In the genomic region with DNA sequence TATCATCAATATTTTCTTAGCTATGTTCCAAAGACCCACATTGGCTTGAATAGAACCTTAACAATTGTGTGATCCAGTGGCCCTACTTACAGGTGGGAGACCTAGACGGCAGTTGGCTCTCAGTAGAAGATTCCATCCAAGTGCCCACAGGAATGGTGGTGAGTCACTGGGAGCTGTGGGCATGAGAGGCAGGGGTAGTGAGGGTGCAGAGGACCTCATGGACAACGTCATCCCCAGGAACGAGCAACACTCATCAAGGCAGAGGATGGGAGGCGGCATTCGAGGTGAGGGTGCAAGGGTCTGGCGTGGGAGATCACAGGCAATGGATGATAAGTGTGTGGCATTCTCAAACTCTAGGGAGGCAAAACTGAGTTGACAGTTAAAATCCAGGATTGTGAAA, we compare ENCODE assay signal across 24 cellular contexts. TPM values are rescaled to one million over a fixed set of nuclear protein-coding genes. Genes with fewer than 3 reads are reported as not detected.
"Had no signal": no experiment of that assay in that cellular context is flagged by ENCODE, and none has a peak within 500 bp of the region (broad histone marks: within the 10 kb centered on the region; RNA-seq: fewer than 3 reads in every experiment).

No MANE protein-coding gene starts in this region.

- DNase-seq: cortex of kidney; dorsolateral prefrontal cortex; effector CD8-positive, alpha-beta T cell; foreskin melanocyte; left colon; mammary epithelial cell; mucosa of descending colon; naive thymus-derived CD8-positive, alpha-beta T cell; ovary; small intestine; stimulated activated CD4-positive, alpha-beta T cell treated with anti-CD3 and anti-CD28 coated beads, Interleukin-12 subunit alpha, Interleukin-12 subunit beta, amount 100 ng/mL, for 4 hours; stimulated activated naive CD4-positive, alpha-beta T cell; stomach; substantia nigra; transverse colon had no signal

- H3K27me3 ChIP-seq: hepatocyte, ovary, right atrium auricular region, transverse colon had no signal

- H3K36me3 ChIP-seq: ovary, right atrium auricular region, stomach, thoracic aorta, transverse colon had no signal

- H3K4me1 ChIP-seq: right atrium auricular region, stomach, transverse colon had no signal

- H3K4me1 Mint-ChIP-seq: naive thymus-derived CD8-positive, alpha-beta T cell had no signal

- H3K27ac Mint-ChIP-seq: naive thymus-derived CD8-positive, alpha-beta T cell had no signal

- FAIRE-seq: small intestine had no signal

- H3K9me3 ChIP-seq: mucosa of descending colon, ovary, right atrium auricular region, stomach, thoracic aorta, transverse colon had no signal

- H3K36me3 Mint-ChIP-seq: naive thymus-derived CD8-positive, alpha-beta T cell had no signal

- H3K9me3 Mint-ChIP-seq: naive thymus-derived CD8-positive, alpha-beta T cell had no signal

- H3K4me3 ChIP-seq: dorsolateral prefrontal cortex, hepatocyte, mucosa of descending colon, ovary, right atrium auricular region, stomach, thoracic aorta, transverse colon had no signal

- H3K27ac ChIP-seq: dorsolateral prefrontal cortex, hepatocyte, ovary, right atrium auricular region, stomach, thoracic aorta, transverse colon had no signal

- ATAC-seq: left colon; mucosa of descending colon; naive thymus-derived CD8-positive, alpha-beta T cell had no signal

- H3K4me3 Mint-ChIP-seq: naive thymus-derived CD8-positive, alpha-beta T cell had no signal

RNA-seq across cellular contexts. Expression of gene SPO11, which starts 17.5 kb away (rescaled TPM):
- total RNA-seq: dorsolateral prefrontal cortex; hepatocyte; kidney epithelial cell; left colon; lower leg skin; mammary epithelial cell; mucosa of descending colon; naive thymus-derived CD8-positive, alpha-beta T cell; ovary; posterior vena cava; right atrium auricular region; stomach; thoracic aorta; transverse colon; urinary bladder had no signal
- polyA plus RNA-seq: esophagus; hepatocyte; mammary epithelial cell; naive thymus-derived CD8-positive, alpha-beta T cell; neural cell; ovary; small intestine; stomach; urinary bladder had no signal

RNA-seq across cellular contexts. Expression of gene BMP7, which starts 45.7 kb away (rescaled TPM):
- total RNA-seq: naive thymus-derived CD8-positive, alpha-beta T cell had no signal
- polyA plus RNA-seq: mammary epithelial cell; naive thymus-derived CD8-positive, alpha-beta T cell had no signal
